18 cellular contexts compared by ENCODE assay signal in the genomic region with DNA sequence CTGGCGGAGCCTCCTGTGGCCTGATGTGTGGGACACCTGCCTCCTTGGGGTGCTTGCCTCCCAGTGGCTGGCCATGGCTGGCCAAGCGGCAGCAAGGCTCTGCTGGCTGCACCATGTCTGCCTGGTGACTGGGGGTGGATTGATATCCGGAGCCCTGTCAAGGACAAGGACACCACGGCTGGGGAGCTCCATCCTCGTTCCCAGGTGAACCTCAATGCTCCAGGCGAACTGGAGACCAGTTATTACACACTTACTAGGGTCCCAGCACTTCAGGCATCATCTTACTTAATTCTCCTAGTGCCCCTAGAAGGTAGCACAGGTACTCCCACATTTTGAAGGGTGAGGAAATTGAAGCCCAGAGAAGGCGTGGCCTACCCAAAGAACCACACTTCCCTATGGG. TPM values are rescaled to one million over a fixed set of nuclear protein-coding genes. Genes with fewer than 3 reads are reported as not detected.
A peak's percentile ranks its signal among the peaks of the same experiment; 100 is the strongest.
DNase-seq lines count a peak whose midpoint lies in the region; ATAC-seq, FAIRE-seq and TF ChIP-seq lines count a peak whose summit lies in the region.
"Had no signal": no experiment of that assay in that cellular context is flagged by ENCODE, and none has a peak within 500 bp of the region (broad histone marks: within the 10 kb centered on the region; RNA-seq: fewer than 3 reads in every experiment).

No MANE protein-coding gene starts in this region.

- peaks cover 11% of the 10 kb centered on the region for H3K27me3 Mint-ChIP-seq in activated naive CD4-positive, alpha-beta T cell treated with anti-CD3 and anti-CD28 coated beads, Interleukin-2, amount 10 ng/mL, durations not matched to agents 7 days and 5 days
- peaks cover 19% of the 10 kb centered on the region for H3K27me3 Mint-ChIP-seq in stimulated activated memory B cell treated with anti-CD40 and anti-IgM and Interleukin-4, amounts not matched to agents 10 μg/mL and 1 μg/mL and 100 μg/mL, for 72 hours
- H3K27me3 Mint-ChIP-seq: CD8-positive, alpha-beta memory T cell; IgD-negative memory B cell had no signal

- intact Hi-C loops in K562 (cut with micrococcal nuclease), result no loop called here

- no peak overlapping the region for H3K4me3 ChIP-seq in BLaER1 treated with 17β-estradiol and CSF1 and Interleukin-3, amounts not matched to agents 10 nM and 100 nM
- H3K4me3 ChIP-seq in K562, result no peak overlapping the region

- no peaks in the 10 kb centered on the region for H3K9me3 Mint-ChIP-seq in activated naive CD4-positive, alpha-beta T cell treated with anti-CD3 and anti-CD28 coated beads, Interleukin-2, amount 10 ng/mL, durations not matched to agents 7 days and 5 days
- H3K9me3 Mint-ChIP-seq in activated naive CD4-positive, alpha-beta T cell treated with anti-CD3 and anti-CD28 coated beads, Interleukin-2, amount 50 U/mL, for 72 hours, result peaks cover 0 to 8% of the 10 kb centered on the region in 2 donors
- H3K9me3 Mint-ChIP-seq in stimulated activated memory B cell treated with anti-CD40 and anti-IgM and Interleukin-4, amounts not matched to agents 10 μg/mL and 1 μg/mL and 100 μg/mL, for 72 hours, result no peaks in the 10 kb centered on the region
- H3K9me3 Mint-ChIP-seq: CD8-positive, alpha-beta memory T cell had no signal

- ATAC-seq in activated naive CD4-positive, alpha-beta T cell treated with anti-CD3 and anti-CD28 coated beads, Interleukin-2, amount 50 U/mL, for 72 hours, result no peak
- no peak; the same call in 2 of the 3 replicates for ATAC-seq in K562
- ATAC-seq in stimulated activated memory B cell treated with anti-CD40 and anti-IgM and Interleukin-4, amounts not matched to agents 10 μg/mL and 1 μg/mL and 100 μg/mL, for 72 hours, result no peak
- ATAC-seq in HG03280 (IDR thresholded peaks at IDR 0.05; ENCODE audit: unreplicated experiment), result no peak
- ATAC-seq: HCT116 had no signal

- peak overlapping the region in 3 of 11 experiments; percentile 21 to 52 (median 46); a peak in 2 of 22 replicates for H3K9ac ChIP-seq in BLaER1 treated with 17β-estradiol and CSF1 and Interleukin-3, amounts not matched to agents 10 nM and 100 nM
- H3K9ac ChIP-seq in K562 (ENCODE audit: insufficient read depth in 1 of 2, low read depth in 2 of 2, low read length in 2 of 2), result peak overlapping the region in 1 of 2 experiments; percentile 56; a peak in 1 of 4 replicates

- no peaks in the 10 kb centered on the region for H4K20me1 ChIP-seq in BLaER1 treated with 17β-estradiol and CSF1 and Interleukin-3, amounts not matched to agents 10 nM and 100 nM
- H4K20me1 ChIP-seq in K562 (replicated peaks; ENCODE audit: control insufficient read depth, insufficient read depth, low read length), result no peaks in the 10 kb centered on the region

- peaks cover 24 to 35% (median 31%) of the 10 kb centered on the region in 10 experiments for H3K4me1 ChIP-seq in BLaER1 treated with 17β-estradiol and CSF1 and Interleukin-3, amounts not matched to agents 10 nM and 100 nM
- H3K4me1 ChIP-seq in K562 (replicated peaks in 1 of 2; ENCODE audit: control insufficient read depth in 2 of 2, insufficient read depth in 2 of 2, low read length in 2 of 2), result peaks cover 0 to 20% of the 10 kb centered on the region in 2 experiments; a peak in 3 of 5 replicates
- H3K4me1 ChIP-seq: Caco-2 had no signal

- peak overlapping the region in 8 of 11 experiments; percentile 60 to 79 (median 73); a peak in 13 of 22 replicates for H3K27ac ChIP-seq in BLaER1 treated with 17β-estradiol and CSF1 and Interleukin-3, amounts not matched to agents 10 nM and 100 nM
- no peak overlapping the region for H3K27ac ChIP-seq in K562 (ENCODE audit: extremely low read depth, low read depth, low read length)

- no peaks in the 10 kb centered on the region for H3K9me3 ChIP-seq in BLaER1 treated with 17β-estradiol and CSF1 and Interleukin-3, amounts not matched to agents 10 nM and 100 nM (replicated peaks in 1 of 11)
- no peaks in the 10 kb centered on the region for H3K9me3 ChIP-seq in K562 (replicated peaks; ENCODE audit: control insufficient read depth, insufficient read depth, low read depth, low read length)
- H3K9me3 ChIP-seq: Caco-2 had no signal

- no peak for TF ChIP-seq RAD21 in K562 (CRISPR knock-in tag; conservative IDR thresholded peaks at IDR 0.05 in 1 of 2, IDR thresholded peaks at IDR 0.05 in 1 of 2)

- H3K79me2 ChIP-seq in K562 (ENCODE audit: control insufficient read depth, insufficient read depth, low read length), result no peaks in the 10 kb centered on the region

- H3K27me3 ChIP-seq in BLaER1 treated with 17β-estradiol and CSF1 and Interleukin-3, amounts not matched to agents 10 nM and 100 nM, result no peaks in the 10 kb centered on the region
- H3K27me3 ChIP-seq in K562 (ENCODE audit: control insufficient read depth in 2 of 2, insufficient read depth in 2 of 2, low read length in 2 of 2), result peaks cover 8 to 22% of the 10 kb centered on the region in 2 experiments; a peak in 4 of 5 replicates

- peaks cover 46% of the 10 kb centered on the region for H3K4me1 Mint-ChIP-seq in activated naive CD4-positive, alpha-beta T cell treated with anti-CD3 and anti-CD28 coated beads, Interleukin-2, amount 10 ng/mL, durations not matched to agents 7 days and 5 days
- peaks cover 25% of the 10 kb centered on the region for H3K4me1 Mint-ChIP-seq in stimulated activated memory B cell treated with anti-CD40 and anti-IgM and Interleukin-4, amounts not matched to agents 10 μg/mL and 1 μg/mL and 100 μg/mL, for 72 hours

- H3K36me3 ChIP-seq in BLaER1 treated with 17β-estradiol and CSF1 and Interleukin-3, amounts not matched to agents 10 nM and 100 nM, result no peaks in the 10 kb centered on the region
- no peaks in the 10 kb centered on the region for H3K36me3 ChIP-seq in K562 (ENCODE audit: control insufficient read depth, insufficient read depth, low read length)

- WGBS in K562 (ENCODE audit: insufficient coverage, low coverage, missing lambda C conversion rate), result 13% methylated on average over 7 of the region's 7 CpGs

- CTCF ChIA-PET in activated naive CD4-positive, alpha-beta T cell treated with anti-CD3 and anti-CD28 coated beads, Interleukin-2, amount 10 ng/mL, durations not matched to agents 7 days and 5 days (lab: Charles Lee), result interaction anchor here (0.7 to 2.6 kb wide), 2 partner anchors 18 to 50 kb away, joined by 4 to 12 read pairs; a partner anchor contains a TSS
- CTCF ChIA-PET in K562 (lab: Yijun Ruan, JAX; ENCODE audit: low intra/inter-chr PET ratio), result no interaction called here

- no peaks in the 10 kb centered on the region for H3K9me1 ChIP-seq in K562 (ENCODE audit: control insufficient read depth, insufficient read depth, low read length)

- in situ Hi-C loops in K562 (cut with MboI), result no loop called here

- H3K4me3 Mint-ChIP-seq in activated naive CD4-positive, alpha-beta T cell treated with anti-CD3 and anti-CD28 coated beads, Interleukin-2, amount 10 ng/mL, durations not matched to agents 7 days and 5 days, result no peak overlapping the region
- no peak overlapping the region for H3K4me3 Mint-ChIP-seq in stimulated activated memory B cell treated with anti-CD40 and anti-IgM and Interleukin-4, amounts not matched to agents 10 μg/mL and 1 μg/mL and 100 μg/mL, for 72 hours
- H3K4me3 Mint-ChIP-seq: CD14-positive monocyte had no signal

- BruUV-seq in K562 (replicated peaks; lab: Mats Ljungman, UMichigan), result no TSS peak

- peak overlapping the region; percentile 92 for H3K27ac Mint-ChIP-seq in activated naive CD4-positive, alpha-beta T cell treated with anti-CD3 and anti-CD28 coated beads, Interleukin-2, amount 10 ng/mL, durations not matched to agents 7 days and 5 days
- no peak overlapping the region for H3K27ac Mint-ChIP-seq in activated naive CD4-positive, alpha-beta T cell treated with anti-CD3 and anti-CD28 coated beads, Interleukin-2, amount 50 U/mL, for 72 hours
- H3K27ac Mint-ChIP-seq in stimulated activated memory B cell treated with anti-CD40 and anti-IgM and Interleukin-4, amounts not matched to agents 10 μg/mL and 1 μg/mL and 100 μg/mL, for 72 hours, result peak overlapping the region; percentile 68

- H2AFZ ChIP-seq in K562 (ENCODE audit: low read depth, low read length), result no peak overlapping the region

- TF ChIP-seq EP300 in K562 (IDR thresholded peaks at IDR 0.05; ENCODE audit: low read length), result no peak

- POLR2A ChIA-PET in K562 (lab: Yijun Ruan, JAX), result interaction anchor here (0.8 kb wide), 1 partner anchor 10 kb away, joined by 3 read pairs; no protein-coding TSS in a partner anchor

- DNase-seq in activated naive CD4-positive, alpha-beta T cell treated with anti-CD3 and anti-CD28 coated beads, Interleukin-2, amount 10 ng/mL, durations not matched to agents 7 days and 5 days, result no peak
- no peak for DNase-seq in activated naive CD4-positive, alpha-beta T cell treated with anti-CD3 and anti-CD28 coated beads, Interleukin-2, amount 50 U/mL, for 72 hours (ENCODE audit: low spot score in 2 of 2)
- DNase-seq in K562 (ENCODE audit: extremely low read depth in 1 of 4, low spot score in 3 of 4) (peak in 1 of 4 experiments; percentile 15), activated gamma-delta T cell (lab: John Stamatoyannopoulos, UW) (no peak)
- DNase-seq: ACHN; Caco-2; CD8-positive, alpha-beta memory T cell; DND-41; GDM1 had no signal

- no peak for TF ChIP-seq POLR2A in K562 (conservative IDR thresholded peaks at IDR 0.05)

- no peak for FAIRE-seq in K562 (lab: Jason Lieb, UNC)
- FAIRE-seq: H54 had no signal

- TF ChIP-seq CTCF in K562 (IDR thresholded peaks at IDR 0.05 in 2 of 3, conservative IDR thresholded peaks at IDR 0.05 in 1 of 3; ENCODE audit: insufficient read depth in 2 of 3, low read depth in 1 of 3, low read length in 3 of 3), result no peak

- peak overlapping the region in 10 of 11 experiments; percentile 58 to 92 (median 86); a peak in 19 of 22 replicates for H3K4me2 ChIP-seq in BLaER1 treated with 17β-estradiol and CSF1 and Interleukin-3, amounts not matched to agents 10 nM and 100 nM
- no peak overlapping the region for H3K4me2 ChIP-seq in K562 (ENCODE audit: insufficient read depth, low read length)

- H3K36me3 Mint-ChIP-seq in activated naive CD4-positive, alpha-beta T cell treated with anti-CD3 and anti-CD28 coated beads, Interleukin-2, amount 10 ng/mL, durations not matched to agents 7 days and 5 days, result peaks cover 1% of the 10 kb centered on the region
- peaks cover 0 to 6% of the 10 kb centered on the region in 2 donors for H3K36me3 Mint-ChIP-seq in activated naive CD4-positive, alpha-beta T cell treated with anti-CD3 and anti-CD28 coated beads, Interleukin-2, amount 50 U/mL, for 72 hours
- H3K36me3 Mint-ChIP-seq in stimulated activated memory B cell treated with anti-CD40 and anti-IgM and Interleukin-4, amounts not matched to agents 10 μg/mL and 1 μg/mL and 100 μg/mL, for 72 hours, result no peaks in the 10 kb centered on the region
- H3K36me3 Mint-ChIP-seq: CD14-positive monocyte; CD8-positive, alpha-beta memory T cell; IgD-negative memory B cell had no signal

RNA-seq across cellular contexts. Expression of a gene that starts 15.2 kb away (rescaled TPM):
- total RNA-seq in activated naive CD4-positive, alpha-beta T cell treated with anti-CD3 and anti-CD28 coated beads, Interleukin-2, amount 50 U/mL, for 72 hours, result not detected
- 0.19 and 0.77 TPM in 2 replicates for total RNA-seq in K562 (2011; cell fraction: chromatin; rRNA removed; ENCODE audit: low replicate concordance)
- total RNA-seq in K562 (2011; cell fraction: nucleolus; rRNA removed), result 0.33 and 0.53 TPM in 2 replicates
- 0.22 TPM in 1 of 2 replicates, not detected in the other for total RNA-seq in K562 (2011; cell fraction: nucleoplasm; rRNA removed)
- total RNA-seq in K562 (2014; rRNA removed) (0.08 TPM in 1 of 2 replicates, not detected in the other), K562 (2014; rRNA removed; fragmentation: Illumina TruSeq; extraction: Trizol) (0.11 and 0.13 TPM in 2 replicates), K562 (2015; rRNA removed; fragmentation: Illumina TruSeq; extraction: Trizol) (0.11 TPM in 1 of 2 replicates, not detected in the other), K562 (2021) (0.13 TPM in 1 of 2 replicates, not detected in the other)
- polyA plus RNA-seq in K562 (2011; rRNA removed) (0.04 and 0.17 TPM in 2 replicates), K562 (2014; fragmentation: Illumina TruSeq; extraction: Trizol) (0.15 TPM in 1 of 2 replicates, not detected in the other), K562 (2014; fragmentation: Nextera tagmentation; extraction: Ambion mirVana) (under 1 TPM in 1 of 2 experiments, not detected in 1; 0.10 TPM), K562 (2014; rRNA removed) (0.28 and 0.36 TPM in 2 replicates)
- 0.07 and 0.25 TPM in 2 replicates for polyA plus RNA-seq in K562 (2011; cell fraction: cytosol; rRNA removed)
- polyA plus RNA-seq in K562 (2011; cell fraction: nucleus; rRNA removed), result 0.17 and 0.87 TPM in 2 replicates
- 0.12 and 0.26 TPM in 2 replicates for polyA plus RNA-seq in K562 (2012)
- polyA minus RNA-seq in K562 (2011; rRNA and poly(A)+ RNA removed), result not detected in 2 replicates
- polyA minus RNA-seq in K562 (2011; cell fraction: cytosol; rRNA and poly(A)+ RNA removed), result not detected in 2 replicates
- polyA minus RNA-seq in K562 (2011; cell fraction: nucleus; rRNA and poly(A)+ RNA removed), result not detected in 2 replicates
- total RNA-seq: A172; Caco-2; CD8-positive, alpha-beta memory T cell; HT1080 had no signal
- polyA plus RNA-seq: CD14-positive monocyte; CD8-positive, alpha-beta memory T cell; IgD-negative memory B cell had no signal

RNA-seq across cellular contexts. Expression of a gene that starts 18.5 kb away (rescaled TPM):
- 10 to 100 TPM; 58.8 to 69.5 TPM for total RNA-seq in activated naive CD4-positive, alpha-beta T cell treated with anti-CD3 and anti-CD28 coated beads, Interleukin-2, amount 50 U/mL, for 72 hours
- 80.1 and 150 TPM in 2 replicates for total RNA-seq in K562 (2011; cell fraction: chromatin; rRNA removed; ENCODE audit: low replicate concordance)
- 98.0 and 100 TPM in 2 replicates for total RNA-seq in K562 (2011; cell fraction: nucleolus; rRNA removed)
- total RNA-seq in K562 (2011; cell fraction: nucleoplasm; rRNA removed), result 86.6 and 88.1 TPM in 2 replicates
- total RNA-seq in K562 (2014; rRNA removed) (82.8 and 105 TPM in 2 replicates), K562 (2014; rRNA removed; fragmentation: Illumina TruSeq; extraction: Trizol) (58.6 and 62.1 TPM in 2 replicates), K562 (2015; rRNA removed; fragmentation: Illumina TruSeq; extraction: Trizol) (77.6 and 79.2 TPM in 2 replicates), K562 (2021) (71.9 and 72.5 TPM in 2 replicates)
- polyA plus RNA-seq in K562 (2011; rRNA removed) (81.8 and 85.4 TPM in 2 replicates), K562 (2014; fragmentation: Illumina TruSeq; extraction: Trizol) (92.9 and 93.7 TPM in 2 replicates), K562 (2014; fragmentation: Nextera tagmentation; extraction: Ambion mirVana) (10 to 100 TPM; 22.7 to 30.6 TPM), K562 (2014; rRNA removed) (107 and 118 TPM in 2 replicates)
- polyA plus RNA-seq in K562 (2011; cell fraction: cytosol; rRNA removed), result 92.3 and 104 TPM in 2 replicates
- polyA plus RNA-seq in K562 (2011; cell fraction: nucleus; rRNA removed), result 65.6 and 71.5 TPM in 2 replicates
- polyA plus RNA-seq in K562 (2012), result 75.2 and 79.0 TPM in 2 replicates
- polyA minus RNA-seq in K562 (2011; rRNA and poly(A)+ RNA removed), result 70.5 and 74.7 TPM in 2 replicates
- 45.0 and 45.3 TPM in 2 replicates for polyA minus RNA-seq in K562 (2011; cell fraction: cytosol; rRNA and poly(A)+ RNA removed)
- 31.8 and 51.9 TPM in 2 replicates for polyA minus RNA-seq in K562 (2011; cell fraction: nucleus; rRNA and poly(A)+ RNA removed)

RNA-seq across cellular contexts. Expression of a gene that starts 55.0 kb away (rescaled TPM):
- 100 to 1,000 TPM; 151 to 170 TPM for total RNA-seq in activated naive CD4-positive, alpha-beta T cell treated with anti-CD3 and anti-CD28 coated beads, Interleukin-2, amount 50 U/mL, for 72 hours
- 32.7 and 51.8 TPM in 2 replicates for total RNA-seq in K562 (2011; cell fraction: chromatin; rRNA removed; ENCODE audit: low replicate concordance)
- 40.4 and 41.1 TPM in 2 replicates for total RNA-seq in K562 (2011; cell fraction: nucleolus; rRNA removed)
- total RNA-seq in K562 (2011; cell fraction: nucleoplasm; rRNA removed), result 47.8 and 68.1 TPM in 2 replicates
- total RNA-seq in K562 (2014; rRNA removed) (72.9 and 112 TPM in 2 replicates), K562 (2014; rRNA removed; fragmentation: Illumina TruSeq; extraction: Trizol) (48.5 and 53.3 TPM in 2 replicates), K562 (2015; rRNA removed; fragmentation: Illumina TruSeq; extraction: Trizol) (80.1 and 88.3 TPM in 2 replicates), K562 (2021) (145 and 149 TPM in 2 replicates)
- polyA plus RNA-seq in K562 (2011; rRNA removed) (82.5 and 83.2 TPM in 2 replicates), K562 (2014; fragmentation: Illumina TruSeq; extraction: Trizol) (143 and 171 TPM in 2 replicates), K562 (2014; fragmentation: Nextera tagmentation; extraction: Ambion mirVana) (1 to 10 TPM; 3.9 to 7.2 TPM), K562 (2014; rRNA removed) (82.5 and 110 TPM in 2 replicates)
- polyA plus RNA-seq in K562 (2011; cell fraction: cytosol; rRNA removed), result 119 and 167 TPM in 2 replicates
- polyA plus RNA-seq in K562 (2011; cell fraction: nucleus; rRNA removed), result 47.8 and 62.7 TPM in 2 replicates
- polyA plus RNA-seq in K562 (2012), result 91.4 and 111 TPM in 2 replicates
- 36.0 and 46.5 TPM in 2 replicates for polyA minus RNA-seq in K562 (2011; rRNA and poly(A)+ RNA removed)
- 60.6 and 62.5 TPM in 2 replicates for polyA minus RNA-seq in K562 (2011; cell fraction: cytosol; rRNA and poly(A)+ RNA removed)
- 12.4 and 16.3 TPM in 2 replicates for polyA minus RNA-seq in K562 (2011; cell fraction: nucleus; rRNA and poly(A)+ RNA removed)

Comparison
In these comparisons a context has a peak if more than half of its experiments do, and no peak if none do; other contexts are left out.
1. H3K27ac Mint-ChIP-seq: peak in activated naive CD4-positive, alpha-beta T cell treated with anti-CD3 and anti-CD28 coated beads, Interleukin-2, amount 10 ng/mL, durations not matched to agents 7 days and 5 days (single experiment) and stimulated activated memory B cell treated with anti-CD40 and anti-IgM and Interleukin-4, amounts not matched to agents 10 μg/mL and 1 μg/mL and 100 μg/mL, for 72 hours (single experiment); none in activated naive CD4-positive, alpha-beta T cell treated with anti-CD3 and anti-CD28 coated beads, Interleukin-2, amount 50 U/mL, for 72 hours (0 of 2).